28 cellular contexts compared by ENCODE assay signal in genomic region chr3:103589770-103590169, GRCh38.
"Had no signal": no experiment of that assay in that cellular context is flagged by ENCODE, and none has a peak within 500 bp of the region (broad histone marks: within the 10 kb centered on the region; RNA-seq: fewer than 3 reads in every experiment).

No MANE protein-coding gene starts in this region.

- ATAC-seq: natural killer cell; psoas muscle; right cardiac atrium; sciatic nerve; stimulated activated memory B cell treated with anti-CD40 and anti-IgM and Interleukin-4, amounts not matched to agents 10 μg/mL and 1 μg/mL and 100 μg/mL, for 72 hours; stimulated activated naive CD8-positive, alpha-beta T cell treated with anti-CD3 and anti-CD28 coated beads, Interleukin-15, amount 100 ng/mL, for 72 hours; stimulated activated naive CD8-positive, alpha-beta T cell treated with anti-CD3 and anti-CD28 coated beads, Interleukin-15, Interleukin-2, amounts not matched to agents 100 U/mL and 50 U/mL, for 24 hours; upper lobe of right lung had no signal

- H3K27me3 ChIP-seq: neural progenitor cell, spleen, suprapubic skin, testis, tibial artery, transverse colon, upper lobe of right lung, uterus had no signal

- H2AFZ ChIP-seq: neural progenitor cell, parathyroid adenoma had no signal

- H3K4me3 ChIP-seq: neural progenitor cell, ovary, psoas muscle, skin epidermis, smooth muscle cell, spleen, suprapubic skin, testis, tibial artery, transverse colon, upper lobe of right lung, uterus had no signal

- H3K36me3 ChIP-seq: neural progenitor cell, ovary, spleen, suprapubic skin, tibial artery, transverse colon, upper lobe of right lung, uterus had no signal

- H3K9ac ChIP-seq: neural progenitor cell, parathyroid adenoma had no signal

- H3K27ac ChIP-seq: neural progenitor cell, ovary, parathyroid adenoma, psoas muscle, skin epidermis, spleen, suprapubic skin, testis, tibial artery, transverse colon, upper lobe of right lung, uterus had no signal

- DNase-seq: natural killer cell; occipital lobe; ovary; posterior cingulate gyrus; psoas muscle; right cardiac atrium; spleen; stimulated activated CD4-positive, alpha-beta T cell treated with anti-CD3 and anti-CD28 coated beads, Interleukin-12 subunit alpha, Interleukin-12 subunit beta, amount 100 ng/mL, for 4 hours; stimulated activated CD4-positive, alpha-beta T cell treated with anti-CD3 and anti-CD28 coated beads, Interleukin-1b, Interleukin-23, amount 100 ng/mL, for 48 hours; stimulated activated CD4-positive, alpha-beta T cell treated with anti-CD3 and anti-CD28 coated beads, Interleukin-4, amount 100 ng/mL, for 1 hour; stimulated activated CD4-positive, alpha-beta T cell treated with anti-CD3 and anti-CD28 coated beads, Interleukin-4, amount 100 ng/mL, for 4 hours; stimulated activated CD8-positive, alpha-beta memory T cell treated with anti-CD3 and anti-CD28 coated beads, Interleukin-4, amount 100 ng/mL, for 48 hours; stimulated activated naive CD4-positive, alpha-beta T cell; stimulated activated naive CD8-positive, alpha-beta T cell treated with anti-CD3 and anti-CD28 coated beads, Interleukin-15, amount 100 ng/mL, for 72 hours; stimulated activated naive CD8-positive, alpha-beta T cell treated with anti-CD3 and anti-CD28 coated beads, Interleukin-15, Interleukin-2, amounts not matched to agents 100 U/mL and 50 U/mL, for 24 hours; substantia nigra; testis; tibial artery; transverse colon; upper lobe of right lung; uterus had no signal

- H3K4me1 ChIP-seq: neural progenitor cell, parathyroid adenoma, psoas muscle, spleen, suprapubic skin, testis, tibial artery, transverse colon, upper lobe of right lung, uterus had no signal

- H3K4me2 ChIP-seq: neural progenitor cell, smooth muscle cell had no signal

- H3K79me2 ChIP-seq: parathyroid adenoma had no signal

- H3K9me3 ChIP-seq: ovary, psoas muscle, spleen, suprapubic skin, testis, tibial artery, transverse colon, upper lobe of right lung, uterus had no signal
